ENCODE assay signal across 24 cellular contexts in the genomic region with DNA sequence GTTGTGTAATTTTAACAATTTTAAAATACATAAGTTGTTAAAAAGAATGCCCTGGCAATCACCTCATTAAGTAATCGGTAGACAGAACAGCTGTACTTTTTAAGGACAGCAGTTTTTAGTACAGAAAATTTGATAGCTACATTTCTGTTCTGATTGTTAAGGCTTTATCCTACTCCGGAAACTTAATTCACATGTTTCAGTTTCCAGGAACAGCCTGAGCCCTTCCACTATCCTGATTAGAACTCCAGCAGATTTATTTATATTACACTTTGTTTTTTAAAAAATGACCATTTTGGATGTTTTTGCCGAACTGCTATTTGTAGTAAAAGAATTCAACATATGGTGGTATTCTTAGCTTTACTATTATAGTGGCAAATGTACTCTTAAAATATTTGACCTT. TPM values are rescaled to one million over a fixed set of nuclear protein-coding genes. Genes with fewer than 3 reads are reported as not detected.
DNase-seq lines count a peak whose midpoint lies in the region; ATAC-seq and TF ChIP-seq lines count a peak whose summit lies in the region.
"Had no signal": no experiment of that assay in that cellular context is flagged by ENCODE, and none has a peak within 500 bp of the region (broad histone marks: within the 10 kb centered on the region; RNA-seq: fewer than 3 reads in every experiment).

No MANE protein-coding gene starts in this region.

- DNase-seq in Right ventricle myocardium superior (no peak), right atrium auricular region (ENCODE audit: low spot score) (no peak), ascending aorta (ENCODE audit: low spot score in 2 of 2) (no peak), memory B cell (ENCODE audit: low spot score in 2 of 2) (no peak), MG63 (no peak), NOMO-1 treated with dmso at 0.1 percent for 144 hours (lab: John Stamatoyannopoulos, UW; ENCODE audit: unreplicated experiment) (no peak)
- DNase-seq: ACHN; activated CD4-positive, CD25-positive, alpha-beta regulatory T cell treated with anti-CD3 and anti-CD28 coated beads, Interleukin-2, amount 50 U/mL, for 72 hours; activated CD8-positive, alpha-beta memory T cell treated with anti-CD3 and anti-CD28 coated beads, Interleukin-2, amount 50 U/mL, for 48 hours; activated naive CD4-positive, alpha-beta T cell; foreskin melanocyte; midbrain; NCI-H1417 treated with DMSO at 0.1 percent for 48 hours; NCI-H2171 treated with DMSO at 0.1 percent for 48 hours; NCI-H774; PC-3; retina; T1000 had no signal

- no peak overlapping the region for H3K27ac ChIP-seq in right atrium auricular region
- H3K27ac ChIP-seq in ascending aorta: peak overlapping the region; percentile 41 to 50
- H3K27ac ChIP-seq: C4-2B, SJSA1 had no signal

- TF ChIP-seq CTCF in right atrium auricular region (IDR thresholded peaks at IDR 0.05): no peak
- no peak for TF ChIP-seq CTCF in ascending aorta (IDR thresholded peaks at IDR 0.05)

- H3K4me1 Mint-ChIP-seq in memory B cell: peaks cover 57% of the 10 kb centered on the region
- peaks cover 82% of the 10 kb centered on the region for H3K4me1 Mint-ChIP-seq in stimulated activated memory B cell treated with anti-CD40 and anti-IgM and Interleukin-4, amounts not matched to agents 10 μg/mL and 1 μg/mL and 100 μg/mL, for 72 hours

- H3K9me3 ChIP-seq in right atrium auricular region: no peaks in the 10 kb centered on the region
- H3K9me3 ChIP-seq in ascending aorta: no peaks in the 10 kb centered on the region
- no peaks in the 10 kb centered on the region for H3K9me3 ChIP-seq in MG63
- H3K9me3 ChIP-seq: HAP-1, SJSA1 had no signal

- H3K4me3 Mint-ChIP-seq in memory B cell: no peak overlapping the region
- no peak overlapping the region for H3K4me3 Mint-ChIP-seq in stimulated activated memory B cell treated with anti-CD40 and anti-IgM and Interleukin-4, amounts not matched to agents 10 μg/mL and 1 μg/mL and 100 μg/mL, for 72 hours
- H3K4me3 Mint-ChIP-seq: dendritic cell treated with granulocyte-macrophage colony-stimulating factor and Interleukin-4, amounts not matched to agents 40 ng/mL and 50 ng/mL, for 4 days had no signal

- no peaks in the 10 kb centered on the region for H3K9me3 Mint-ChIP-seq in memory B cell
- H3K9me3 Mint-ChIP-seq in stimulated activated memory B cell treated with anti-CD40 and anti-IgM and Interleukin-4, amounts not matched to agents 10 μg/mL and 1 μg/mL and 100 μg/mL, for 72 hours: no peaks in the 10 kb centered on the region
- H3K9me3 Mint-ChIP-seq: dendritic cell treated with granulocyte-macrophage colony-stimulating factor and Interleukin-4, amounts not matched to agents 40 ng/mL and 50 ng/mL, for 4 days had no signal

- peak overlapping the region; percentile 55 for H3K27ac Mint-ChIP-seq in memory B cell
- H3K27ac Mint-ChIP-seq in stimulated activated memory B cell treated with anti-CD40 and anti-IgM and Interleukin-4, amounts not matched to agents 10 μg/mL and 1 μg/mL and 100 μg/mL, for 72 hours: peak overlapping the region; percentile 27
- H3K27ac Mint-ChIP-seq: dendritic cell treated with granulocyte-macrophage colony-stimulating factor and Interleukin-4, amounts not matched to agents 40 ng/mL and 50 ng/mL, for 4 days had no signal

- H3K4me1 ChIP-seq in right atrium auricular region (peaks cover 0 to 63% of the 10 kb centered on the region in 2 donors), ascending aorta (peaks cover 0 to 41% of the 10 kb centered on the region in 2 donors)

- H3K27me3 Mint-ChIP-seq in memory B cell: no peaks in the 10 kb centered on the region
- H3K27me3 Mint-ChIP-seq in stimulated activated memory B cell treated with anti-CD40 and anti-IgM and Interleukin-4, amounts not matched to agents 10 μg/mL and 1 μg/mL and 100 μg/mL, for 72 hours: no peaks in the 10 kb centered on the region
- H3K27me3 Mint-ChIP-seq: dendritic cell treated with granulocyte-macrophage colony-stimulating factor and Interleukin-4, amounts not matched to agents 40 ng/mL and 50 ng/mL, for 4 days had no signal

- H3K36me3 ChIP-seq in right atrium auricular region (no peaks in the 10 kb centered on the region), ascending aorta (no peaks in the 10 kb centered on the region), MG63 (peaks cover 51% of the 10 kb centered on the region)

- peaks cover 23% of the 10 kb centered on the region for H3K36me3 Mint-ChIP-seq in memory B cell
- H3K36me3 Mint-ChIP-seq in stimulated activated memory B cell treated with anti-CD40 and anti-IgM and Interleukin-4, amounts not matched to agents 10 μg/mL and 1 μg/mL and 100 μg/mL, for 72 hours: peaks cover 32% of the 10 kb centered on the region

- no peaks in the 10 kb centered on the region for H3K27me3 ChIP-seq in right atrium auricular region
- H3K27me3 ChIP-seq in ascending aorta: no peaks in the 10 kb centered on the region
- no peaks in the 10 kb centered on the region for H3K27me3 ChIP-seq in MG63
- H3K27me3 ChIP-seq: SJSA1 had no signal

- no peak overlapping the region for H3K4me3 ChIP-seq in right atrium auricular region
- H3K4me3 ChIP-seq in ascending aorta: peak overlapping the region in 1 of 2 donors; percentile 2
- H3K4me3 ChIP-seq in MG63: no peak overlapping the region
- H3K4me3 ChIP-seq: HAP-1, SJSA1 had no signal

- ATAC-seq in Right ventricle myocardium superior (ENCODE audit: poor library complexity) (peak; percentile 28), memory B cell (ENCODE audit: low read depth) (no peak), SK-N-SH treated with all-trans-retinoic acid at 6 μM for 48 hours (no peak)
- no peak for ATAC-seq in stimulated activated memory B cell treated with anti-CD40 and anti-IgM and Interleukin-4, amounts not matched to agents 10 μg/mL and 1 μg/mL and 100 μg/mL, for 72 hours

- intact Hi-C loops in Right ventricle myocardium superior (cut with DNase I): no loop called here
- intact Hi-C loops in ascending aorta (cut with DNase I): no loop called here

TF ChIP-seq in SK-N-SH treated with all-trans-retinoic acid at 6 μM for 48 hours, 23 proteins besides CTCF, POLR2A, EP300 and RAD21 (continues in another document):
- TF ChIP-seq RARB (CRISPR knock-in tag; IDR thresholded peaks at IDR 0.05): no peak
- no peak for TF ChIP-seq GLIS3 (CRISPR knock-in tag; IDR thresholded peaks at IDR 0.05)
- no peak for TF ChIP-seq CSDC2 (CRISPR knock-in tag; IDR thresholded peaks at IDR 0.05)
- no peak for TF ChIP-seq OSR1 (CRISPR knock-in tag; IDR thresholded peaks at IDR 0.05)
- TF ChIP-seq TSHZ2 (CRISPR knock-in tag; IDR thresholded peaks at IDR 0.05): no peak
- TF ChIP-seq, protein P1, sequence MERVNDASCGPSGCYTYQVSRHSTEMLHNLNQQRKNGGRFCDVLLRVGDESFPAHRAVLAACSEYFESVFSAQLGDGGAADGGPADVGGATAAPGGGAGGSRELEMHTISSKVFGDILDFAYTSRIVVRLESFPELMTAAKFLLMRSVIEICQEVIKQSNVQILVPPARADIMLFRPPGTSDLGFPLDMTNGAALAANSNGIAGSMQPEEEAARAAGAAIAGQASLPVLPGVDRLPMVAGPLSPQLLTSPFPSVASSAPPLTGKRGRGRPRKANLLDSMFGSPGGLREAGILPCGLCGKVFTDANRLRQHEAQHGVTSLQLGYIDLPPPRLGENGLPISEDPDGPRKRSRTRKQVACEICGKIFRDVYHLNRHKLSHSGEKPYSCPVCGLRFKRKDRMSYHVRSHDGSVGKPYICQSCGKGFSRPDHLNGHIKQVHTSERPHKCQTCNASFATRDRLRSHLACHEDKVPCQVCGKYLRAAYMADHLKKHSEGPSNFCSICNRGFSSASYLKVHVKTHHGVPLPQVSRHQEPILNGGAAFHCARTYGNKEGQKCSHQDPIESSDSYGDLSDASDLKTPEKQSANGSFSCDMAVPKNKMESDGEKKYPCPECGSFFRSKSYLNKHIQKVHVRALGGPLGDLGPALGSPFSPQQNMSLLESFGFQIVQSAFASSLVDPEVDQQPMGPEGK (CRISPR knock-in tag; IDR thresholded peaks at IDR 0.05; ENCODE audit: borderline replicate concordance): no peak
- TF ChIP-seq ESRRG (CRISPR knock-in tag; IDR thresholded peaks at IDR 0.05): no peak
- no peak for TF ChIP-seq ZNF8 (CRISPR knock-in tag; IDR thresholded peaks at IDR 0.05)
- TF ChIP-seq ZC3H10 (CRISPR knock-in tag; IDR thresholded peaks at IDR 0.05): no peak

RNA-seq across cellular contexts. Expression of gene PRRC2C, which starts 8.8 kb away (rescaled TPM):
- total RNA-seq in Right ventricle myocardium superior (40.3 TPM), right atrium auricular region (10 to 100 TPM; 45.2 to 49.4 TPM), ascending aorta (46.3 TPM)
- 19.5 and 24.0 TPM in 2 replicates for total RNA-seq in MG63 (2014; rRNA removed; shearing (Covaris generic); ENCODE audit: low replicate concordance)

Comparison
In these comparisons a context has a peak if more than half of its experiments do, and no peak if none do; other contexts are left out.
1. H3K27ac ChIP-seq: peak in ascending aorta (2 of 2); none in right atrium auricular region (0 of 2).